Comparison of ENCODE assay signal across 10 cellular contexts in genomic region chrX:66200855-66201795, GRCh38. TPM values are rescaled to one million over a fixed set of nuclear protein-coding genes. Genes with fewer than 3 reads are reported as not detected.
DNase-seq lines count a peak whose midpoint lies in the region; TF ChIP-seq lines count a peak whose summit lies in the region.
"Had no signal": no experiment of that assay in that cellular context is flagged by ENCODE, and none has a peak within 500 bp of the region (broad histone marks: within the 10 kb centered on the region; RNA-seq: fewer than 3 reads in every experiment).

No MANE protein-coding gene starts in this region.

- no peak overlapping the region for H3K4me3 ChIP-seq in epithelial cell of proximal tubule (ENCODE audit: low read depth, low read length)

- no peaks in the 10 kb centered on the region for H3K27me3 Mint-ChIP-seq in activated naive CD4-positive, alpha-beta T cell treated with anti-CD3 and anti-CD28 coated beads, Interleukin-2, amount 50 U/mL, for 24 hours

- H3K27ac Mint-ChIP-seq in activated naive CD4-positive, alpha-beta T cell treated with anti-CD3 and anti-CD28 coated beads, Interleukin-2, amount 50 U/mL, for 24 hours: peak overlapping the region; percentile 73

- no peaks in the 10 kb centered on the region for H3K36me3 Mint-ChIP-seq in activated naive CD4-positive, alpha-beta T cell treated with anti-CD3 and anti-CD28 coated beads, Interleukin-2, amount 50 U/mL, for 24 hours

- peaks cover 26% of the 10 kb centered on the region for H3K4me1 Mint-ChIP-seq in activated naive CD4-positive, alpha-beta T cell treated with anti-CD3 and anti-CD28 coated beads, Interleukin-2, amount 50 U/mL, for 24 hours

- DNase-seq in activated naive CD4-positive, alpha-beta T cell treated with Interleukin-2 at 50 U/mL for 16 hours: no peak
- DNase-seq in MV-4-11 (lab: John Stamatoyannopoulos, UW): peak; percentile 4
- DNase-seq in epithelial cell of proximal tubule (ENCODE audit: low read depth): no peak
- peak; percentile 60 for DNase-seq in superior temporal gyrus (ENCODE audit: extremely low spot score)
- no peak for DNase-seq in COLO829 (ENCODE audit: low spot score)
- no peak for DNase-seq in stimulated activated CD4-positive, alpha-beta T cell treated with anti-CD3 and anti-CD28 coated beads, Interleukin-1b, Interleukin-23, amount 100 ng/mL, for 48 hours
- DNase-seq in dermis blood vessel endothelial cell: no peak

- peak overlapping the region; percentile 53 for H3K4me3 Mint-ChIP-seq in activated naive CD4-positive, alpha-beta T cell treated with anti-CD3 and anti-CD28 coated beads, Interleukin-2, amount 50 U/mL, for 24 hours
- H3K4me3 Mint-ChIP-seq: T-helper 2 cell treated with Interferon-gamma antibody and Interleukin-4, amounts not matched to agents 5 μg/mL and 100 μg/mL, for 36 hours had no signal

- no peaks in the 10 kb centered on the region for H3K9me3 Mint-ChIP-seq in activated naive CD4-positive, alpha-beta T cell treated with anti-CD3 and anti-CD28 coated beads, Interleukin-2, amount 50 U/mL, for 24 hours
- H3K9me3 Mint-ChIP-seq: T-helper 2 cell treated with Interferon-gamma antibody and Interleukin-4, amounts not matched to agents 5 μg/mL and 100 μg/mL, for 36 hours had no signal

- peak; percentile 27 for TF ChIP-seq CTCF in epithelial cell of proximal tubule (conservative IDR thresholded peaks at IDR 0.05; ENCODE audit: low read depth, low read length)

RNA-seq across cellular contexts. Expression of gene HEPH, which starts 37.1 kb away (rescaled TPM):
- 0.65 and 1.9 TPM in 2 replicates for total RNA-seq in epithelial cell of proximal tubule
- total RNA-seq in dermis blood vessel endothelial cell: 1.4 and 2.7 TPM in 2 replicates
- total RNA-seq: Daoy had no signal

Comparison
In these comparisons a context has a peak if more than half of its experiments do, and no peak if none do; other contexts are left out.
1. DNase-seq: peak in MV-4-11 (single experiment) and superior temporal gyrus (single experiment); none in activated naive CD4-positive, alpha-beta T cell treated with Interleukin-2 at 50 U/mL for 16 hours (single experiment), epithelial cell of proximal tubule (single experiment), COLO829 (single experiment), stimulated activated CD4-positive, alpha-beta T cell treated with anti-CD3 and anti-CD28 coated beads, Interleukin-1b, Interleukin-23, amount 100 ng/mL, for 48 hours (single experiment) and dermis blood vessel endothelial cell (single experiment).